In the genomic region with DNA sequence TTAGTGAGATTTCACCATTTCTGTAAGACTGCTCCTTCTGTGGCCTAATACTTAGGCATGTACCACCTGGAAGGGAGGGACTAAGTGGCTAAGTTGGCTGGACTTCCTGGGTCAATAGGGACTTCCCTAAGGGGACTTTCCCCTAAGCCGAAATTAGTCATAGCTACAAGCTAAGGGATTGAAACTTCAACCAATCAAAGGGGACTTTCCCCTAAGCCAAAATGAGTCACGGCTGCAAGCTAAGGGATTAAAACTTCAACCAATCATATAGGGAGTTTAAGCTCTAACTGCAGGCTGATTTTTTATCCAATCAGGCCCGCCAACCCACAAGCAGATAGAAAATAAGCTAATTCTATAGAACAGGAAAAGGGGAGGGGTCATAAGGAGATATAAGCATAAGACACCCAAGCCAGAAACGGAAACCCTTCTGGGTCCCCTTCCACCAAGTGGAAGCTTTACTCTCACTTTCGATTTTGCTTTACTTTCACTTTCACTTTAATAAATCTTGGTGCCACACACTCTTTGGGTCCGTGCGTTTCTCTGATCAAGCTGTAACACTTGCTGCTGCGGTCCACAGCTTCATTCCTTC, we compare ENCODE assay signal across 8 cellular contexts.
DNase-seq lines count a peak whose midpoint lies in the region; ATAC-seq and TF ChIP-seq lines count a peak whose summit lies in the region.

No MANE protein-coding gene starts in this region.

- H3K4me1 ChIP-seq in osteoblast (ENCODE audit: insufficient read depth, low read length) = no peaks in the 10 kb centered on the region

- no peaks in the 10 kb centered on the region for H3K9me3 Mint-ChIP-seq in IgD-negative memory B cell

- no peaks in the 10 kb centered on the region for H3K36me3 ChIP-seq in osteoblast (ENCODE audit: insufficient read depth, low read length)

- no peak overlapping the region for H3K4me2 ChIP-seq in osteoblast (ENCODE audit: insufficient read depth, low read length)

- no peaks in the 10 kb centered on the region for H3K27me3 Mint-ChIP-seq in IgD-negative memory B cell

- no peaks in the 10 kb centered on the region for H3K36me3 Mint-ChIP-seq in IgD-negative memory B cell

- ATAC-seq in GM18861 (IDR thresholded peaks at IDR 0.05; ENCODE audit: unreplicated experiment) (peak; percentile 81), GM21737 (IDR thresholded peaks at IDR 0.05; ENCODE audit: unreplicated experiment) (peak; percentile 67), GM21528 (IDR thresholded peaks at IDR 0.05; ENCODE audit: low FRiP score, unreplicated experiment) (no peak)

- H3K27ac Mint-ChIP-seq in IgD-negative memory B cell = peak overlapping the region; percentile 16 to 54 (median 40)

- TF ChIP-seq CTCF in osteoblast (IDR thresholded peaks at IDR 0.05; ENCODE audit: extremely low read depth, low read depth, low read length) = no peak

- no peaks in the 10 kb centered on the region for H3K27me3 ChIP-seq in osteoblast (ENCODE audit: insufficient read depth, low read length)

- H3K4me1 Mint-ChIP-seq in IgD-negative memory B cell = peaks cover 0 to 14% (median 4%) of the 10 kb centered on the region in 3 donors

- no peaks in the 10 kb centered on the region for H3K9me3 ChIP-seq in osteoblast (ENCODE audit: low read depth, low read length)

- H3K4me3 ChIP-seq in osteoblast (ENCODE audit: insufficient read depth, low read length) = no peak overlapping the region

- no peaks in the 10 kb centered on the region for H4K20me1 ChIP-seq in osteoblast (ENCODE audit: insufficient read depth, low read length)

- H2AFZ ChIP-seq in osteoblast (ENCODE audit: low read length) = no peak overlapping the region

- H3K4me3 Mint-ChIP-seq in IgD-negative memory B cell = peak overlapping the region; percentile 18 to 82 (median 70)

- H3K27ac ChIP-seq in osteoblast (ENCODE audit: low read depth, low read length) = no peak overlapping the region

- DNase-seq in glomerular visceral epithelial cell (ENCODE audit: extremely low spot score) = peak; percentile 0
- no peak for DNase-seq in osteoblast (ENCODE audit: insufficient read length, low spot score, missing footprints)
- no peak for DNase-seq in HCEC 1CT
- DNase-seq in NCI-H1930 (lab: John Stamatoyannopoulos, UW) = no peak

- H3K79me2 ChIP-seq in osteoblast (ENCODE audit: insufficient read depth, low read length) = no peaks in the 10 kb centered on the region
